In the genomic region with DNA sequence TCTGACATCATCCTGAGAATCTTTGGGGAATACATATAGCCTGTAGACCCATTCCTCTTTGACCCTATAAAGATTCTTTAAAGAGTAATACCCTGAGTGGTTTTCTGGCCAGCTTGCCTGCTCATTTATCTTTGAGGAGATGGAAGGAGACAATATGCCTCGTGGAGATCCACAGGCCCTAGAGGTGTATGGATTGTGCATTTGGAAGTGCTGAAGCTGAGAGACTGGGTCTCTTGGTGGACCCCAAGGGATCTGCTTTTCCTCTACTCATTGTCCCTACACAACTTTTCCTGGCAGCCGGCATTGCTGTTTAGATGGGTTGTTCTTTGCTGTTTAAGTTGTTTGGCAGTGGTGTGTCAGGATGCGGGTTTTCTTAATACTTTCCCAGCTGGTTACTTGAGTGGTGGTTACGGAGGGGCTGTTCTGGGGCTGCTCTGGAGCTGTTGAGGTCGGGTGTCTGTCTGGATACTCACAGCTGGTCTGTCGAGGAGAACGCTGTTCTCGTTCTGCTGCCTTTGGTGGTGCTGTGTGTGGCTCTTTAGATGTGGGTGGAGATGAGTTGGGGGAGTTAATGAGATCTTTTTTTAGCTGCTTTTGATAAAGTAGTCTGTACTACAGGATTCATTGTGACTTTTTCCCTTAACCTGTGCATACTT, we compare ENCODE assay signal across 7 cellular contexts. TPM values are rescaled to one million over a fixed set of nuclear protein-coding genes. Genes with fewer than 3 reads are reported as not detected.
A peak's percentile ranks its signal among the peaks of the same experiment; 100 is the strongest.
DNase-seq lines count a peak whose midpoint lies in the region; ATAC-seq and TF ChIP-seq lines count a peak whose summit lies in the region.
"Not testable (repeated sequence)": the region's sequence is repeated elsewhere in the genome, so short reads cannot be mapped to it uniquely, and the experiment has no call there.

No MANE protein-coding gene starts in this region.

- H3K9ac ChIP-seq in DND-41 (ENCODE audit: low read depth, low read length); IMR-90 (ENCODE audit: low read depth, low read length): not testable (repeated sequence)

- not testable (repeated sequence) for H4K91ac ChIP-seq in IMR-90 (ENCODE audit: insufficient read depth, low read depth, low read length)

- peak overlapping the region in 1 of 2 experiments; percentile 49; a peak in 1 of 4 replicates for H4K8ac ChIP-seq in IMR-90 (ENCODE audit: low read depth in 2 of 2, low read length in 2 of 2)

- not testable (repeated sequence) for H3K9me3 ChIP-seq in DND-41 (ENCODE audit: insufficient read depth, low read length, severe bottlenecking); IMR-90 (ENCODE audit: control insufficient read depth, insufficient read depth, low read length)

- not testable (repeated sequence) for H2BK15ac ChIP-seq in IMR-90 (ENCODE audit: low read depth, low read length)

- H4K20me1 ChIP-seq in DND-41 (ENCODE audit: insufficient read depth, low read length); IMR-90 (ENCODE audit: insufficient read depth, low read length): not testable (repeated sequence)

- H3K36me3 Mint-ChIP-seq in osteocyte (ENCODE audit: unreplicated experiment) = not testable (repeated sequence)

- not testable (repeated sequence) for H3K9me3 Mint-ChIP-seq in osteocyte (ENCODE audit: unreplicated experiment)

- not testable (repeated sequence) for H2BK5ac ChIP-seq in IMR-90 (ENCODE audit: low read depth, low read length, poor library complexity, severe bottlenecking)

- H2BK120ac ChIP-seq in IMR-90 (ENCODE audit: low read depth, low read length) = 0 out of 2 replicates have a peak overlapping the region, but pooled peaks have one; percentile 48

- not testable (repeated sequence) for H3K23ac ChIP-seq in IMR-90 (ENCODE audit: low read depth, low read length)

- not testable (repeated sequence) for TF ChIP-seq POLR2A in IMR-90 (IDR thresholded peaks at IDR 0.05; ENCODE audit: low read depth, low read length)

- not testable (repeated sequence) for H3K79me1 ChIP-seq in IMR-90 (ENCODE audit: low read depth in 1 of 2, low read length in 2 of 2)

- H3K27ac Mint-ChIP-seq in osteocyte (ENCODE audit: unreplicated experiment) = peak overlapping the region; percentile 52

- CTCF ChIA-PET in IMR-90 (lab: Yijun Ruan, JAX) = not testable (repeated sequence)

- not testable (repeated sequence) for TF ChIP-seq RAD21 in IMR-90 (IDR thresholded peaks at IDR 0.05; ENCODE audit: low read length)

- WGBS in IMR-90 (ENCODE audit: extremely low coverage in 2 of 2, insufficient read length in 1 of 2), 2 experiments = no CpG with 5 or more reads among the region's 8 CpGs

- 0 out of 2 replicates have a peak overlapping the region, but pooled peaks have one; percentile 7 for H3K4ac ChIP-seq in IMR-90 (ENCODE audit: low read depth, low read length)

- H3K9me1 ChIP-seq in IMR-90 (ENCODE audit: insufficient read depth, low read length) = not testable (repeated sequence)

- not testable (repeated sequence) for H2AFZ ChIP-seq in DND-41 (ENCODE audit: low read depth, low read length); IMR-90 (replicated peaks; ENCODE audit: low read length, poor library complexity)

- H3K27ac ChIP-seq in DND-41 (ENCODE audit: low read length); IMR-90 (ENCODE audit: insufficient read depth, low read length): not testable (repeated sequence)

- H3K79me2 ChIP-seq in DND-41 (ENCODE audit: insufficient read depth, low read length) = not testable (repeated sequence)

- TF ChIP-seq CTCF in DND-41 (IDR thresholded peaks at IDR 0.05; ENCODE audit: borderline replicate concordance, extremely low read depth, low read length, poor library complexity, severe bottlenecking); IMR-90 (conservative IDR thresholded peaks at IDR 0.05; ENCODE audit: low read depth, low read length); osteocyte (IDR thresholded peaks at IDR 0.05): not testable (repeated sequence)

- dilution Hi-C loops in IMR-90 (cut with HindIII; ENCODE audit: low sequenced_read_pairs, unreplicated experiment) = not testable (repeated sequence)

- not testable (repeated sequence) for H3K4me1 Mint-ChIP-seq in osteocyte (ENCODE audit: unreplicated experiment)

- H3K4me3 ChIP-seq in DND-41 (ENCODE audit: low read depth in 1 of 2, low read length in 2 of 2); IMR-90 (ENCODE audit: insufficient read depth, low read depth, low read length): not testable (repeated sequence)

- not testable (repeated sequence) for H2AK9ac ChIP-seq in IMR-90 (replicated peaks; ENCODE audit: low read depth, low read length, poor library complexity)

- intact Hi-C loops in IMR-90 (cut with micrococcal nuclease); left ventricle myocardium superior (cut with micrococcal nuclease): not testable (repeated sequence)

- DNase-seq in DND-41 (peak; percentile 85), IMR-90 (peak; percentile 60), activated gamma-delta T cell treated with Interleukin-2 at 50 U/mL for 16 hours (peak; percentile 3), ecto neural progenitor cell (ENCODE audit: low spot score) (peak; percentile 25)
- DNase-seq in left ventricle myocardium superior; osteocyte (ENCODE audit: extremely low spot score, unreplicated experiment): not testable (repeated sequence)

- not testable (repeated sequence) for H3K18ac ChIP-seq in IMR-90 (ENCODE audit: low read depth, low read length)

- H3K27me3 Mint-ChIP-seq in osteocyte (ENCODE audit: unreplicated experiment) = not testable (repeated sequence)

- H3K4me3 Mint-ChIP-seq in osteocyte (ENCODE audit: unreplicated experiment) = not testable (repeated sequence)

- ATAC-seq in DND-41 (ENCODE audit: insufficient read depth, low read depth) = peak; percentile 83
- ATAC-seq in IMR-90 (ENCODE audit: low read depth) = peak; percentile 55
- ATAC-seq in SK-N-SH treated with all-trans-retinoic acid at 6 μM for 48 hours = peak; percentile 68
- ATAC-seq in left ventricle myocardium superior = peak; percentile 14

- H3K14ac ChIP-seq in IMR-90 (replicated peaks; ENCODE audit: low read depth, low read length) = not testable (repeated sequence)

- POLR2A ChIA-PET in IMR-90 (lab: Charles Lee; ENCODE audit: unreplicated experiment) = not testable (repeated sequence)

- H3K4me2 ChIP-seq in DND-41 (ENCODE audit: insufficient read depth, low read length); IMR-90 (ENCODE audit: low read depth, low read length): not testable (repeated sequence)

- not testable (repeated sequence) for H3K4me1 ChIP-seq in DND-41 (ENCODE audit: insufficient read depth, low read length); IMR-90 (ENCODE audit: control insufficient read depth, insufficient read depth, low read length)

- H2AK5ac ChIP-seq in IMR-90 (ENCODE audit: low read depth, low read length) = peak overlapping the region; percentile 39; the same call in 1 of the 2 replicates

- not testable (repeated sequence) for H3K56ac ChIP-seq in IMR-90 (ENCODE audit: extremely low read depth, insufficient read depth, low read length)

- H2BK20ac ChIP-seq in IMR-90 (ENCODE audit: low read depth, low read length) = not testable (repeated sequence)

- H4K5ac ChIP-seq in IMR-90 (ENCODE audit: low read depth, low read length) = not testable (repeated sequence)

- not testable (repeated sequence) for BruUV-seq in IMR-90 (replicated peaks; lab: Mats Ljungman, UMichigan)

- H3K36me3 ChIP-seq in DND-41 (ENCODE audit: insufficient read depth, low read length); IMR-90 (ENCODE audit: control insufficient read depth, insufficient read depth, low read length): not testable (repeated sequence)

- H3K27me3 ChIP-seq in DND-41 (ENCODE audit: insufficient read depth, low read length, poor library complexity); IMR-90 (ENCODE audit: control insufficient read depth, insufficient read depth, low read length): not testable (repeated sequence)

- in situ Hi-C loops in IMR-90 (cut with MboI; ENCODE audit: low sequenced_read_pairs) = not testable (repeated sequence)

RNA-seq across cellular contexts. Expression of gene SRGAP2, which starts 49.5 kb away (rescaled TPM):
- total RNA-seq in IMR-90 (2012; rRNA removed) (33.3 and 50.3 TPM in 2 replicates), left ventricle myocardium superior (19.6 TPM), osteocyte (75.3 TPM in 2 replicates)
- polyA plus RNA-seq in IMR-90 (2012; rRNA removed) = 19.7 and 20.7 TPM in 2 replicates
- 8.1 and 12.3 TPM in 2 replicates for polyA plus RNA-seq in IMR-90 (2012; cell fraction: cytosol; rRNA removed)
- 46.8 and 67.8 TPM in 2 replicates for polyA plus RNA-seq in IMR-90 (2012; cell fraction: nucleus; rRNA removed; ENCODE audit: low replicate concordance)

RNA-seq across cellular contexts. Expression of gene FAM72A, which starts 50.2 kb away (rescaled TPM):
- total RNA-seq in IMR-90 (2012; rRNA removed) (2.2 and 4.2 TPM in 2 replicates), left ventricle myocardium superior (1.5 TPM), osteocyte (3.2 and 4.3 TPM in 2 replicates)
- polyA plus RNA-seq in IMR-90 (2012; rRNA removed) = 3.8 and 5.0 TPM in 2 replicates
- polyA plus RNA-seq in IMR-90 (2012; cell fraction: cytosol; rRNA removed) = 2.3 and 2.4 TPM in 2 replicates
- 2.4 and 6.2 TPM in 2 replicates for polyA plus RNA-seq in IMR-90 (2012; cell fraction: nucleus; rRNA removed; ENCODE audit: low replicate concordance)

Comparison
In these comparisons a context has a peak if more than half of its experiments do, and no peak if none do; other contexts are left out.
1. ATAC-seq: peak in every context shown above with its lines; median percentile 83 in DND-41; 68 in SK-N-SH treated with all-trans-retinoic acid at 6 μM for 48 hours; 55 in IMR-90; 14 in left ventricle myocardium superior.